8 cellular contexts compared by ENCODE assay signal in genomic region chr17:12020595-12021590, GRCh38. TPM values are rescaled to one million over a fixed set of nuclear protein-coding genes. Genes with fewer than 3 reads are reported as not detected.
A peak's percentile ranks its signal among the peaks of the same experiment; 100 is the strongest.
DNase-seq lines count a peak whose midpoint lies in the region; ATAC-seq and TF ChIP-seq lines count a peak whose summit lies in the region.

MAP2K4 (plus strand) TSS chr17:12020877; CDS start chr17:12020887, 10 bp downstream.

- H3K9me3 ChIP-seq in CD4-positive, alpha-beta T cell (ENCODE audit: control insufficient read depth, low read length): no peaks in the 10 kb centered on the region
- H3K9me3 ChIP-seq in endocrine pancreas (ENCODE audit: control insufficient read depth, low read length): no peaks in the 10 kb centered on the region

- no peaks in the 10 kb centered on the region for H3K36me3 ChIP-seq in endocrine pancreas (ENCODE audit: control insufficient read depth, insufficient read depth, low read length)

- peaks cover 54% of the 10 kb centered on the region for H3K4me1 Mint-ChIP-seq in CD4-positive, alpha-beta T cell (ENCODE audit: low read depth)

- H3K27me3 ChIP-seq in CD4-positive, alpha-beta T cell (ENCODE audit: control insufficient read depth, insufficient read depth, low read length): no peaks in the 10 kb centered on the region
- no peaks in the 10 kb centered on the region for H3K27me3 ChIP-seq in endocrine pancreas (ENCODE audit: control insufficient read depth, insufficient read depth, low read length)

- H3K4me1 ChIP-seq in endocrine pancreas (ENCODE audit: control insufficient read depth, insufficient read depth, low read length): peaks cover 17% of the 10 kb centered on the region

- DNase-seq in CD4-positive, alpha-beta T cell: peak; percentile 86 to 99 (median 95)
- peak; percentile 65 for DNase-seq in NK-92 treated with Interleukin-12 subunit alpha and Interleukin-12 subunit beta, amount 100 ng/mL, for 24 hours (lab: John Stamatoyannopoulos, UW)
- peak; percentile 85 to 98 (median 89) for DNase-seq in activated CD8-positive, alpha-beta memory T cell treated with anti-CD3 and anti-CD28 coated beads for 48 hours (ENCODE audit: low read depth in 2 of 3, low spot score in 2 of 3)
- peak; percentile 99 for DNase-seq in mesenteric fat pad (ENCODE audit: low spot score)
- DNase-seq in stimulated activated CD8-positive, alpha-beta memory T cell treated with anti-CD3 and anti-CD28 coated beads, Interleukin-15, amount 100 ng/mL, for 1 hour (ENCODE audit: low read depth): peak; percentile 98

- peak within 1 kb of the TSS; percentile 91 for H3K4me3 Mint-ChIP-seq in CD4-positive, alpha-beta T cell

- TF ChIP-seq CTCF in CD4-positive, alpha-beta T cell (IDR thresholded peaks at IDR 0.05): no peak

- H3K27ac Mint-ChIP-seq in CD4-positive, alpha-beta T cell: peak within 1 kb of the TSS; percentile 77

- intact Hi-C loops in CD4-positive, alpha-beta T cell (cut with DNase I, micrococcal nuclease): loop anchor here (1.0 to 5.0 kb wide), 3 partner anchors 23 to 1324 kb away; partner anchors contain the start of genes ADPRM (in 1 of the 2), SCO1 (in 1 of the 2) and ZNF18 (in 1 of the 2)

- H3K9ac ChIP-seq in endocrine pancreas (ENCODE audit: control insufficient read depth, insufficient read depth, low read length): peak within 1 kb of the TSS; percentile 85

- peaks cover 6% of the 10 kb centered on the region for H3K27me3 Mint-ChIP-seq in CD4-positive, alpha-beta T cell

- no peak within 1 kb of the TSS for H3K27ac ChIP-seq in CD4-positive, alpha-beta T cell (ENCODE audit: low read depth, low read length)

- peak; percentile 95 for ATAC-seq in CD4-positive, alpha-beta T cell (ENCODE audit: poor library complexity)
- ATAC-seq in GM19395 (IDR thresholded peaks at IDR 0.05; ENCODE audit: unreplicated experiment) (peak; percentile 95), HG03558 (IDR thresholded peaks at IDR 0.05; ENCODE audit: extremely low read depth, unreplicated experiment) (peak; percentile 68)

- CTCF ChIA-PET in CD4-positive, alpha-beta T cell (lab: Charles Lee): interaction anchor here (0.9 to 3.8 kb wide), 3 partner anchors 21 to 997 kb away, joined by 3 to 21 read pairs (median 4); partner anchors contain the start of genes ELAC2 and ZNF18

- no peaks in the 10 kb centered on the region for H3K9me3 Mint-ChIP-seq in CD4-positive, alpha-beta T cell

- H3K4me3 ChIP-seq in endocrine pancreas (ENCODE audit: control insufficient read depth, insufficient read depth, low read length): peak within 1 kb of the TSS; percentile 87

- peaks cover 4% of the 10 kb centered on the region for H3K36me3 Mint-ChIP-seq in CD4-positive, alpha-beta T cell (ENCODE audit: low read depth)

- POLR2A ChIA-PET in CD4-positive, alpha-beta T cell (lab: Charles Lee): interaction anchor here (0.6 to 11.4 kb wide), 12 partner anchors 10 to 997 kb away, joined by 3 to 389 read pairs (median 4); partner anchors contain the start of genes ELAC2 and ZNF18

RNA-seq across cellular contexts. Expression of gene MAP2K4, which starts in this region (rescaled TPM):
- 10 to 100 TPM; 22.4 to 22.6 TPM for total RNA-seq in CD4-positive, alpha-beta T cell
- total RNA-seq in mesenteric fat pad: 31.1 TPM
